ENCODE assay signal across 12 cellular contexts in the genomic region with DNA sequence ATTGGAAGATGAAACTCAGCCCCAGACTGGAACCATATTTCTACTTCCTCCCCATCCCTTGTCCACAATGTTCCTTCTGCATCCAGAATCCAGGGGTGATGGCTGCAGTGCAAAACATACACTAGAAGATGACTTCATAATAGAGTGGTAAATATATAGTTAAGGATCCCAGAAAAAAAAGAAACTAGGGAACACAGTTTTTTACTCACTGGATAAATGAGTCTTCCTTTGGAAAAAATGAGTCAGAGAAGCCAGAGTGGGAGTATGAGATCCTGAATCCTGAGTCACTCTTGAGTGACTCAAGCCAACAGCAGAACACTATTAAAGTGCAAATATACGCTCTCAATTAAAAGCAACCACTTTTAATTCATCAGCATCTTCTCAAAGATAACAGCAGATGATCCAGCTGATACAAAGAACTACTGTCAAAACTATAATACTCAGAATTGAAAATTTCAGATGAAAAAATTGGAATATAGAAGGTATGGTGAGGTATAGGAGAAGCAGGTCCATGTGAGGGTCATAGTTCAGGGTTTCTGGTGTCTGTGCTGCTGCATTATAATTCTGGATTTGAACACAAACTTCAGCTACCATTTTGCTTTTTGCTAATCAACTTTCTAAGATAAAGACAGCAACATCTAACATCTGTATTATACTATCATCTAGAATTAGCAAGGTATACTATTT.
A peak's percentile ranks its signal among the peaks of the same experiment; 100 is the strongest.
DNase-seq lines count a peak whose midpoint lies in the region; ATAC-seq, FAIRE-seq and TF ChIP-seq lines count a peak whose summit lies in the region.
"Had no signal": no experiment of that assay in that cellular context is flagged by ENCODE, and none has a peak within 500 bp of the region (broad histone marks: within the 10 kb centered on the region; RNA-seq: fewer than 3 reads in every experiment).

No MANE protein-coding gene starts in this region.

- H3K27ac ChIP-seq in A673 (ENCODE audit: low read depth, low read length, poor library complexity, severe bottlenecking) = no peak overlapping the region
- peak overlapping the region; percentile 82 for H3K27ac ChIP-seq in HUES48 (ENCODE audit: low read depth, low read length)
- H3K27ac ChIP-seq in HepG2 (ENCODE audit: extremely low read length, insufficient read depth, low read length) = no peak overlapping the region

- TF ChIP-seq EP300 in HepG2 (IDR thresholded peaks at IDR 0.05; ENCODE audit: low read depth in 2 of 2, low read length in 2 of 2) (no peak), HepG2 (CRISPR knock-in tag; IDR thresholded peaks at IDR 0.05; ENCODE audit: borderline replicate concordance) (no peak)

- H3K36me3 ChIP-seq in A673 (ENCODE audit: insufficient read depth, low read length, poor library complexity, severe bottlenecking) (no peaks in the 10 kb centered on the region), HUES48 (ENCODE audit: control insufficient read depth, insufficient read depth, low read length) (no peaks in the 10 kb centered on the region), HepG2 (replicated peaks in 1 of 2; ENCODE audit: control insufficient read depth in 1 of 2, insufficient read depth in 2 of 2, low read length in 2 of 2) (no peaks in the 10 kb centered on the region)

- TF ChIP-seq CTCF in A673 (conservative IDR thresholded peaks at IDR 0.05; ENCODE audit: low read depth, low read length) = no peak
- no peak for TF ChIP-seq CTCF in chondrocyte (IDR thresholded peaks at IDR 0.05)
- no peak for TF ChIP-seq CTCF in HepG2 (CRISPR knock-in tag; IDR thresholded peaks at IDR 0.05)

- H4K20me1 ChIP-seq in HepG2 (ENCODE audit: insufficient read depth, low read length) = no peaks in the 10 kb centered on the region

- no peak overlapping the region for H3K4me2 ChIP-seq in HepG2 (ENCODE audit: low read depth, low read length)

- H3K9me3 Mint-ChIP-seq in chondrocyte (ENCODE audit: low read depth) = peaks cover 25% of the 10 kb centered on the region

- H3K9ac ChIP-seq in HUES48 (ENCODE audit: low read depth, low read length) (no peak overlapping the region), HepG2 (ENCODE audit: insufficient read depth, low read depth, low read length) (no peak overlapping the region)

- no peak for ATAC-seq in HepG2
- no peak for ATAC-seq in HG03095 (IDR thresholded peaks at IDR 0.05; ENCODE audit: unreplicated experiment)
- no peak for ATAC-seq in HG03045 (IDR thresholded peaks at IDR 0.05; ENCODE audit: unreplicated experiment)
- ATAC-seq: naive thymus-derived CD8-positive, alpha-beta T cell had no signal

- POLR2A ChIA-PET in A673 (lab: Charles Lee; ENCODE audit: low non-redundant PET) (no interaction called here), HepG2 (lab: Yijun Ruan, JAX) (no interaction called here)

- H3K4me3 ChIP-seq in A673 (ENCODE audit: low read depth, low read length, poor library complexity, severe bottlenecking) = no peak overlapping the region
- H3K4me3 ChIP-seq in HUES48 (ENCODE audit: low read depth, low read length) = no peak overlapping the region
- no peak overlapping the region for H3K4me3 ChIP-seq in HepG2 (replicated peaks in 1 of 3; ENCODE audit: insufficient read depth in 1 of 3, low read depth in 2 of 3, low read length in 3 of 3)

- CTCF ChIA-PET in A673 (lab: Charles Lee) (no interaction called here), HepG2 (lab: Yijun Ruan, JAX; ENCODE audit: low intra/inter-chr PET ratio, low total read pairs) (no interaction called here)

- DNase-seq in A673 (ENCODE audit: low spot score) (peak; percentile 42), chondrocyte (ENCODE audit: low spot score) (no peak), HepG2 (ENCODE audit: low spot score) (peak; percentile 3), NOMO-1 treated with DMSO at 0.1 percent for 48 hours (lab: John Stamatoyannopoulos, UW; ENCODE audit: unreplicated experiment) (no peak), activated gamma-delta T cell treated with Interleukin-2 at 50 U/mL for 16 hours (no peak)
- DNase-seq: CD4-positive, CD25-positive, alpha-beta regulatory T cell; endodermal cell; KG1; naive thymus-derived CD8-positive, alpha-beta T cell had no signal

- intact Hi-C loops in A673 (cut with micrococcal nuclease; ENCODE audit: unreplicated experiment) (no loop called here), HepG2 (cut with micrococcal nuclease; ENCODE audit: unreplicated experiment) (no loop called here)

- WGBS in HepG2 (ENCODE audit: low lambda C conversion rate) = 17% methylated on average over 1 of the region's 1 CpG

- no peak for TF ChIP-seq RAD21 in HepG2 (CRISPR knock-in tag; IDR thresholded peaks at IDR 0.05)

- BruUV-seq in A673 (replicated peaks; lab: Mats Ljungman, UMichigan) (no TSS peak), HepG2 (replicated peaks; lab: Mats Ljungman, UMichigan) (no TSS peak)

- H3K4me3 Mint-ChIP-seq in chondrocyte (ENCODE audit: unreplicated experiment) = no peak overlapping the region
- H3K4me3 Mint-ChIP-seq: CD4-positive, CD25-positive, alpha-beta regulatory T cell; endodermal cell; naive thymus-derived CD8-positive, alpha-beta T cell had no signal

- peaks cover 3% of the 10 kb centered on the region for H3K36me3 Mint-ChIP-seq in chondrocyte (ENCODE audit: low read depth)
- H3K36me3 Mint-ChIP-seq: CD4-positive, CD25-positive, alpha-beta regulatory T cell; naive thymus-derived CD8-positive, alpha-beta T cell had no signal

- H3K9me3 ChIP-seq in A673 (ENCODE audit: low read depth, low read length, poor library complexity, severe bottlenecking) = no peaks in the 10 kb centered on the region
- no peaks in the 10 kb centered on the region for H3K9me3 ChIP-seq in HUES48 (ENCODE audit: control insufficient read depth, insufficient read depth, low read length)
- H3K9me3 ChIP-seq in HepG2 (ENCODE audit: low read length) = no peaks in the 10 kb centered on the region

- peak overlapping the region; percentile 94 for H3K27ac Mint-ChIP-seq in chondrocyte (ENCODE audit: unreplicated experiment)
- H3K27ac Mint-ChIP-seq: CD4-positive, CD25-positive, alpha-beta regulatory T cell; endodermal cell; naive thymus-derived CD8-positive, alpha-beta T cell had no signal

- TF ChIP-seq POLR2A in HepG2 (IDR thresholded peaks at IDR 0.05; ENCODE audit: insufficient read depth in 1 of 2, low read depth in 2 of 2, low read length in 2 of 2) = no peak

- H3K79me2 ChIP-seq in HepG2 (ENCODE audit: insufficient read depth, low read length) = no peaks in the 10 kb centered on the region

- no peaks in the 10 kb centered on the region for H3K4me1 ChIP-seq in A673 (ENCODE audit: insufficient read depth, low read length, poor library complexity, severe bottlenecking)
- peaks cover 32% of the 10 kb centered on the region for H3K4me1 ChIP-seq in HUES48 (ENCODE audit: control insufficient read depth, insufficient read depth, low read length)
- no peaks in the 10 kb centered on the region for H3K4me1 ChIP-seq in HepG2 (ENCODE audit: insufficient read depth, low read length)

- no peak overlapping the region for H2AFZ ChIP-seq in HepG2 (ENCODE audit: low read length)

- no peaks in the 10 kb centered on the region for H3K27me3 Mint-ChIP-seq in chondrocyte (ENCODE audit: low read depth)
- H3K27me3 Mint-ChIP-seq: CD4-positive, CD25-positive, alpha-beta regulatory T cell; naive thymus-derived CD8-positive, alpha-beta T cell had no signal

- H3K4me1 Mint-ChIP-seq in chondrocyte (ENCODE audit: low read depth) = peaks cover 52% of the 10 kb centered on the region
- H3K4me1 Mint-ChIP-seq: CD4-positive, CD25-positive, alpha-beta regulatory T cell; naive thymus-derived CD8-positive, alpha-beta T cell had no signal

- no peak for FAIRE-seq in HepG2 (lab: Jason Lieb, UNC)

- H3K27me3 ChIP-seq in A673 (replicated peaks; ENCODE audit: insufficient read depth, low read depth, low read length, poor library complexity) = no peaks in the 10 kb centered on the region
- H3K27me3 ChIP-seq in HUES48 (ENCODE audit: control insufficient read depth, insufficient read depth, low read length) = no peaks in the 10 kb centered on the region
- no peaks in the 10 kb centered on the region for H3K27me3 ChIP-seq in HepG2 (ENCODE audit: control insufficient read depth in 1 of 2, insufficient read depth in 2 of 2, low read length in 2 of 2)

- in situ Hi-C loops in HepG2 (cut with HindIII; ENCODE audit: extremely low pct_ligation_motif_present, low pct_unique_long_range_greater_than_20kb) = no loop called here

TF ChIP-seq in HepG2, 621 proteins besides CTCF, POLR2A, EP300 and RAD21:
- TF ChIP-seq HNF4A (CRISPR knock-in tag; IDR thresholded peaks at IDR 0.05) (no peak), ZNF460 (CRISPR knock-in tag; IDR thresholded peaks at IDR 0.05; ENCODE audit: borderline replicate concordance) (no peak), KLF15 (CRISPR knock-in tag; IDR thresholded peaks at IDR 0.05; ENCODE audit: borderline replicate concordance) (no peak), ZNF605 (CRISPR knock-in tag; IDR thresholded peaks at IDR 0.05) (no peak), CHD2 (IDR thresholded peaks at IDR 0.05; ENCODE audit: low read depth, low read length) (no peak), ZSCAN12 (CRISPR knock-in tag; IDR thresholded peaks at IDR 0.05) (no peak), ZNF367 (CRISPR knock-in tag; IDR thresholded peaks at IDR 0.05; ENCODE audit: borderline replicate concordance) (no peak)

Comparison
In these comparisons a context has a peak if more than half of its experiments do, and no peak if none do; other contexts are left out.
1. DNase-seq: peak in A673 (single experiment) and HepG2 (single experiment); none in chondrocyte (single experiment), NOMO-1 treated with DMSO at 0.1 percent for 48 hours (single experiment) and activated gamma-delta T cell treated with Interleukin-2 at 50 U/mL for 16 hours (single experiment).